ENCODE assay signal across 8 cellular contexts in genomic region chr16:49441366-49441780, GRCh38.
DNase-seq lines count a peak whose midpoint lies in the region; ATAC-seq and TF ChIP-seq lines count a peak whose summit lies in the region.

No MANE protein-coding gene starts in this region.

- no peaks in the 10 kb centered on the region for H3K36me3 ChIP-seq in heart right ventricle

- peak; percentile 19 to 29 (median 25) for DNase-seq in activated CD8-positive, alpha-beta memory T cell treated with anti-CD3 and anti-CD28 coated beads for 48 hours (ENCODE audit: low read depth in 2 of 3, low spot score in 2 of 3)
- DNase-seq in heart right ventricle (peak; percentile 41 to 77), NCI-H2196 treated with DMSO at 0.1 percent for 48 hours (lab: John Stamatoyannopoulos, UW; ENCODE audit: unreplicated experiment) (no peak), NCI-H2029 treated with DMSO at 0.1 percent for 48 hours (lab: John Stamatoyannopoulos, UW) (no peak)
- DNase-seq in stimulated activated CD4-positive, alpha-beta T cell treated with anti-CD3 and anti-CD28 coated beads, Interleukin-4, amount 100 ng/mL, for 1 hour = peak; percentile 46

- TF ChIP-seq EP300 in Ishikawa (IDR thresholded peaks at IDR 0.05; ENCODE audit: borderline replicate concordance) = no peak

- TF ChIP-seq CTCF in heart right ventricle (IDR thresholded peaks at IDR 0.05) = peak in 7 of 9 donors; percentile 17 to 65 (median 43)

- intact Hi-C loops in heart right ventricle (cut with DNase I) = loop anchor here in 1 of 10 donors (5.0 kb wide), 1 partner anchor 51 kb away; no protein-coding TSS in a partner anchor

- no peaks in the 10 kb centered on the region for H3K9me3 ChIP-seq in heart right ventricle

- TF ChIP-seq RAD21 in Ishikawa (IDR thresholded peaks at IDR 0.05; ENCODE audit: low read depth) = peak; percentile 30; the same call in 1 of the 2 replicates

- WGBS in heart right ventricle, 2 donors = 12 to 17% methylated on average over 18 of the region's 18 CpGs

- peak overlapping the region in 5 of 10 donors; percentile 13 to 32 (median 19) for H3K4me3 ChIP-seq in heart right ventricle

- peak; percentile 31 for TF ChIP-seq POLR2A in GM10847 (IDR thresholded peaks at IDR 0.05; ENCODE audit: extremely low read depth, insufficient read length)

- ATAC-seq in GM21423 (IDR thresholded peaks at IDR 0.05; ENCODE audit: unreplicated experiment) (peak; percentile 99), heart right ventricle (peak; percentile 68 to 96 (median 92))

- peaks cover 0 to 44% (median 16%) of the 10 kb centered on the region in 9 donors for H3K4me1 ChIP-seq in heart right ventricle

- peak overlapping the region; percentile 6 to 86 (median 68) for H3K27ac ChIP-seq in heart right ventricle

- peaks cover 0 to 11% (median 0%) of the 10 kb centered on the region in 7 donors for H3K27me3 ChIP-seq in heart right ventricle

TF ChIP-seq in Ishikawa, 13 proteins besides CTCF, POLR2A, EP300 and RAD21:
- no peak for TF ChIP-seq ZBTB7A (IDR thresholded peaks at IDR 0.05; ENCODE audit: low read depth)
- TF ChIP-seq MAX (IDR thresholded peaks at IDR 0.05) = no peak
- TF ChIP-seq USF1 (IDR thresholded peaks at IDR 0.05) = no peak
- TF ChIP-seq FOXM1 (IDR thresholded peaks at IDR 0.05; ENCODE audit: borderline replicate concordance, low read depth) = no peak
- TF ChIP-seq TAF1 (IDR thresholded peaks at IDR 0.05; ENCODE audit: low read depth) = no peak
- TF ChIP-seq NFIC (IDR thresholded peaks at IDR 0.05) = no peak
- no peak for TF ChIP-seq EGR1 (IDR thresholded peaks at IDR 0.05)
- TF ChIP-seq REST (IDR thresholded peaks at IDR 0.05; ENCODE audit: low read depth) = no peak
- TF ChIP-seq CEBPB (IDR thresholded peaks at IDR 0.05) = no peak
- no peak for TF ChIP-seq TCF12 (IDR thresholded peaks at IDR 0.05; ENCODE audit: low read depth)
- no peak for TF ChIP-seq YY1 (IDR thresholded peaks at IDR 0.05; ENCODE audit: low read depth)
- no peak for TF ChIP-seq TEAD4 (IDR thresholded peaks at IDR 0.05)
- no peak for TF ChIP-seq CREB1 (IDR thresholded peaks at IDR 0.05; ENCODE audit: low read depth)
TF ChIP-seq in Ishikawa: peak in this region for 0.

Comparison
In these comparisons a context has a peak if more than half of its experiments do, and no peak if none do; other contexts are left out.
1. DNase-seq: peak in activated CD8-positive, alpha-beta memory T cell treated with anti-CD3 and anti-CD28 coated beads for 48 hours (3 of 3), heart right ventricle (2 of 2) and stimulated activated CD4-positive, alpha-beta T cell treated with anti-CD3 and anti-CD28 coated beads, Interleukin-4, amount 100 ng/mL, for 1 hour (single experiment); none in NCI-H2196 treated with DMSO at 0.1 percent for 48 hours (single experiment) and NCI-H2029 treated with DMSO at 0.1 percent for 48 hours (single experiment).